Comparison of ENCODE assay signal across 20 cellular contexts in genomic region chrX:19790829-19791228, GRCh38.
DNase-seq lines count a peak whose midpoint lies in the region; ATAC-seq lines count a peak whose summit lies in the region.
"Had no signal": no experiment of that assay in that cellular context is flagged by ENCODE, and none has a peak within 500 bp of the region (broad histone marks: within the 10 kb centered on the region; RNA-seq: fewer than 3 reads in every experiment).

No MANE protein-coding gene starts in this region.

- H2AFZ ChIP-seq in Karpas-422 (ENCODE audit: low read length), result no peak overlapping the region

- no peak for DNase-seq in activated T-cell treated with anti-CD3 and anti-CD28 coated beads, Interleukin-2, amount 50 U/mL, for 24 hours
- DNase-seq in activated T-cell treated with anti-CD3 and anti-CD28 coated beads for 4 hours (no peak), Karpas-422 (no peak), MV-4-11 (lab: John Stamatoyannopoulos, UW) (no peak), CD1c-positive myeloid dendritic cell (ENCODE audit: extremely low spot score) (no peak), UCSD-AML1 (lab: John Stamatoyannopoulos, UW; ENCODE audit: unreplicated experiment) (no peak)
- no peak for DNase-seq in activated naive CD8-positive, alpha-beta T cell treated with anti-CD3 and anti-CD28 coated beads, Interleukin-2, amount 10 ng/mL, durations not matched to agents 7 days and 5 days
- DNase-seq in stimulated activated naive CD8-positive, alpha-beta T cell treated with anti-CD3 and anti-CD28 coated beads, Interleukin-15, Interleukin-2, amounts not matched to agents 100 U/mL and 50 U/mL, for 24 hours, result no peak
- DNase-seq: aorta; effector memory CD4-positive, alpha-beta T cell; midbrain; NCI-H1105 treated with DMSO at 0.1 percent for 48 hours; NCI-H2107; NCI-H524; stimulated activated CD4-positive, alpha-beta T cell treated with anti-CD3 and anti-CD28 coated beads, Interleukin-2, amount 100 ng/mL, for 24 hours; SW 1271 had no signal

- H3K36me3 ChIP-seq in Karpas-422 (ENCODE audit: insufficient read depth, low read length), result no peaks in the 10 kb centered on the region
- H3K36me3 ChIP-seq: prostate gland had no signal

- H3K9me3 ChIP-seq in Karpas-422 (ENCODE audit: low read length), result no peaks in the 10 kb centered on the region
- H3K9me3 ChIP-seq: prostate gland had no signal

- H3K4me2 ChIP-seq in Karpas-422 (ENCODE audit: low read depth, low read length, poor library complexity, severe bottlenecking), result peak overlapping the region; percentile 3

- H3K27me3 Mint-ChIP-seq in activated T-cell treated with anti-CD3 and anti-CD28 coated beads, Interleukin-2, amount 50 U/mL, for 24 hours, result peaks cover 10% of the 10 kb centered on the region
- no peaks in the 10 kb centered on the region for H3K27me3 Mint-ChIP-seq in activated naive CD8-positive, alpha-beta T cell treated with anti-CD3 and anti-CD28 coated beads, Interleukin-2, amount 10 ng/mL, durations not matched to agents 7 days and 5 days

- POLR2A ChIA-PET in activated naive CD8-positive, alpha-beta T cell treated with anti-CD3 and anti-CD28 coated beads, Interleukin-2, amount 10 ng/mL, durations not matched to agents 7 days and 5 days (lab: Charles Lee), result no interaction called here

- H3K9me3 Mint-ChIP-seq in activated T-cell treated with anti-CD3 and anti-CD28 coated beads, Interleukin-2, amount 50 U/mL, for 24 hours, result no peaks in the 10 kb centered on the region
- peaks cover 6% of the 10 kb centered on the region for H3K9me3 Mint-ChIP-seq in activated naive CD8-positive, alpha-beta T cell treated with anti-CD3 and anti-CD28 coated beads, Interleukin-2, amount 10 ng/mL, durations not matched to agents 7 days and 5 days

- H3K79me2 ChIP-seq in Karpas-422 (ENCODE audit: low read length), result peaks cover 80% of the 10 kb centered on the region

- H3K4me1 Mint-ChIP-seq in activated T-cell treated with anti-CD3 and anti-CD28 coated beads, Interleukin-2, amount 50 U/mL, for 24 hours (ENCODE audit: low read depth), result peaks cover 76% of the 10 kb centered on the region
- peaks cover 38% of the 10 kb centered on the region for H3K4me1 Mint-ChIP-seq in activated naive CD8-positive, alpha-beta T cell treated with anti-CD3 and anti-CD28 coated beads, Interleukin-2, amount 10 ng/mL, durations not matched to agents 7 days and 5 days

- no peak for ATAC-seq in activated naive CD8-positive, alpha-beta T cell treated with anti-CD3 and anti-CD28 coated beads, Interleukin-2, amount 10 ng/mL, durations not matched to agents 7 days and 5 days (ENCODE audit: low read depth)
- peak; percentile 31 for ATAC-seq in stimulated activated naive CD8-positive, alpha-beta T cell treated with anti-CD3 and anti-CD28 coated beads, Interleukin-15, Interleukin-2, amounts not matched to agents 100 U/mL and 50 U/mL, for 24 hours
- ATAC-seq: K562 had no signal

- H3K27ac Mint-ChIP-seq in activated T-cell treated with anti-CD3 and anti-CD28 coated beads, Interleukin-2, amount 50 U/mL, for 24 hours, result peak overlapping the region; percentile 83
- H3K27ac Mint-ChIP-seq in activated naive CD8-positive, alpha-beta T cell treated with anti-CD3 and anti-CD28 coated beads, Interleukin-2, amount 10 ng/mL, durations not matched to agents 7 days and 5 days, result peak overlapping the region; percentile 51

- H3K9ac ChIP-seq in Karpas-422 (ENCODE audit: low read length), result no peak overlapping the region

- no peaks in the 10 kb centered on the region for H4K20me1 ChIP-seq in Karpas-422 (ENCODE audit: insufficient read depth, low read depth, low read length)

- peak overlapping the region; percentile 61; the same call in 1 of the 2 replicates for H3K27ac ChIP-seq in Karpas-422 (ENCODE audit: low read length)
- H3K27ac ChIP-seq: C4-2B, prostate gland had no signal

- peak overlapping the region; percentile 41 for H3K4me3 Mint-ChIP-seq in activated T-cell treated with anti-CD3 and anti-CD28 coated beads, Interleukin-2, amount 50 U/mL, for 24 hours
- H3K4me3 Mint-ChIP-seq in activated naive CD8-positive, alpha-beta T cell treated with anti-CD3 and anti-CD28 coated beads, Interleukin-2, amount 10 ng/mL, durations not matched to agents 7 days and 5 days, result peak overlapping the region; percentile 67
- H3K4me3 Mint-ChIP-seq: neural crest cell had no signal

- no peaks in the 10 kb centered on the region for H3K27me3 ChIP-seq in Karpas-422 (ENCODE audit: low read length)

- H3K4me1 ChIP-seq in Karpas-422 (ENCODE audit: low read length), result peaks cover 58% of the 10 kb centered on the region
- H3K4me1 ChIP-seq: prostate gland had no signal

- H3K9me2 ChIP-seq in Karpas-422 (replicated peaks; ENCODE audit: insufficient read depth, low read length), result no peaks in the 10 kb centered on the region

- H3K36me3 Mint-ChIP-seq in activated T-cell treated with anti-CD3 and anti-CD28 coated beads, Interleukin-2, amount 50 U/mL, for 24 hours (ENCODE audit: low read depth), result peaks cover 31% of the 10 kb centered on the region
- peaks cover 35% of the 10 kb centered on the region for H3K36me3 Mint-ChIP-seq in activated naive CD8-positive, alpha-beta T cell treated with anti-CD3 and anti-CD28 coated beads, Interleukin-2, amount 10 ng/mL, durations not matched to agents 7 days and 5 days

- H3K4me3 ChIP-seq in Karpas-422 (ENCODE audit: low read length), result no peak overlapping the region
- H3K4me3 ChIP-seq: K562, prostate gland had no signal
